In the genomic region with DNA sequence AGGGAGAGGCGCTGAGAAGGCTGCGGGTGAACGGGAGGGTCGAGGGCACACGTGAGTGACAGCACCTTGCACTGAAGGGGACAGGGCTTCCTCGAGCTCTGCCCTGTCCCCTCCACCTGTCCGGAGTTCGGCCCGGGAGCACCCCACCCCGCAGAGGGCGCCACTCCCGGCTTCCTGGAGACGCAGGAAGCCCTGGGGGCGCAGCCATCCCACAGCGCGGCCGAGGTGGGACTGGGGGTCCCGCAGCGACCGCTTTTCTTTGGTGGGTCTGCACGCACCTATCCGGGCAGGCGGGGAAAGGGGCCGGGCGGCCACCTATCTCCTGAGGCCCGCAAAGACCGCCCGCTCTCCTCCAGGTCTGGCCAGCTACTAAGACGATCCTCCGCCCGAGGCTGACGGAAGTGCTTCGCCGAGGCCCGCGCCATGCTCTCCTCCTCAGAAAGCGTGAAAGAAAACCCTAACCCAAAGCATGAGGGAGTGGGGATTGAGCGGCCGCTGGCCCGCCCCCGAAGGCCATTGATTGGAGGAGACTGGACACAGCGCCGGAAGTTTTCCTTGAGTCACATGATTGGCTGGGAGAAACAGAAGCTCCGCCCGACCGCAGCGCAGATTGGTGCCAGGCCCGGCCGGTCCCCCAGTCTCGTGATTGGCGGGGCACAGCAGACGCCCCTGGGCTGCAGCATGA, we compare ENCODE assay signal across 8 cellular contexts. TPM values are rescaled to one million over a fixed set of nuclear protein-coding genes. Genes with fewer than 3 reads are reported as not detected.
DNase-seq lines count a peak whose midpoint lies in the region; ATAC-seq and TF ChIP-seq lines count a peak whose summit lies in the region.

No MANE protein-coding gene starts in this region.

- no peaks in the 10 kb centered on the region for H3K27me3 ChIP-seq in esophagus muscularis mucosa
- H3K27me3 ChIP-seq in muscle layer of duodenum (ENCODE audit: low read depth, low read length): no peaks in the 10 kb centered on the region

- no peaks in the 10 kb centered on the region for H3K27me3 Mint-ChIP-seq in activated T-cell treated with anti-CD3 and anti-CD28 coated beads, Interleukin-2, amount 50 U/mL, for 4 hours (ENCODE audit: low read depth)

- DNase-seq in DMS153 (lab: John Stamatoyannopoulos, UW) (peak; percentile 96), OCI-M2 (lab: John Stamatoyannopoulos, UW; ENCODE audit: unreplicated experiment) (peak; percentile 22), esophagus muscularis mucosa (ENCODE audit: extremely low spot score) (peak; percentile 99)
- peak; percentile 92 for DNase-seq in activated T-cell treated with anti-CD3 and anti-CD28 coated beads, Interleukin-2, amount 50 U/mL, for 4 hours
- DNase-seq in stimulated activated CD8-positive, alpha-beta memory T cell treated with anti-CD3 and anti-CD28 coated beads, Interleukin-7, amount 100 ng/mL, for 4 hours (ENCODE audit: low read depth in 2 of 2): peak; percentile 91 to 94

- TF ChIP-seq EP300 in Ishikawa (IDR thresholded peaks at IDR 0.05; ENCODE audit: borderline replicate concordance): no peak
- no peak for TF ChIP-seq EP300 in esophagus muscularis mucosa (IDR thresholded peaks at IDR 0.05)

- H3K9me3 Mint-ChIP-seq in activated T-cell treated with anti-CD3 and anti-CD28 coated beads, Interleukin-2, amount 50 U/mL, for 4 hours: no peaks in the 10 kb centered on the region

- peak; percentile 83 for ATAC-seq in GM21528 (IDR thresholded peaks at IDR 0.05; ENCODE audit: low FRiP score, unreplicated experiment)
- peak; percentile 89 to 91 for ATAC-seq in activated T-cell treated with anti-CD3 and anti-CD28 coated beads, Interleukin-2, amount 50 U/mL, for 4 hours

- H3K9me3 ChIP-seq in esophagus muscularis mucosa (no peaks in the 10 kb centered on the region), muscle layer of duodenum (ENCODE audit: control insufficient read depth in 1 of 2, low read length in 2 of 2) (no peaks in the 10 kb centered on the region)

- H3K4me1 ChIP-seq in esophagus muscularis mucosa: peaks cover 16 to 31% (median 24%) of the 10 kb centered on the region in 4 donors
- H3K4me1 ChIP-seq in muscle layer of duodenum (ENCODE audit: control insufficient read depth in 1 of 2, insufficient read depth in 2 of 2, low read length in 2 of 2): peaks cover 0 to 9% of the 10 kb centered on the region in 2 donors

- peak overlapping the region; percentile 96 for H3K4me3 Mint-ChIP-seq in activated T-cell treated with anti-CD3 and anti-CD28 coated beads, Interleukin-2, amount 50 U/mL, for 4 hours

- H3K36me3 ChIP-seq in esophagus muscularis mucosa (peaks cover 0 to 35% (median 25%) of the 10 kb centered on the region in 4 donors), muscle layer of duodenum (ENCODE audit: control insufficient read depth in 1 of 2, insufficient read depth in 2 of 2, low read length in 2 of 2) (peaks cover 0 to 7% of the 10 kb centered on the region in 2 donors)

- intact Hi-C loops in esophagus muscularis mucosa (cut with DNase I): loop anchor here (2.0 to 5.0 kb wide), 2 partner anchors 58 to 71 kb away; partner anchors contain the start of genes FCSK and ST3GAL2

- no peak for TF ChIP-seq POLR2A in esophagus muscularis mucosa (IDR thresholded peaks at IDR 0.05; ENCODE audit: low read depth)

- peak overlapping the region; percentile 76 to 88 (median 82) for H3K27ac ChIP-seq in esophagus muscularis mucosa (replicated peaks in 1 of 4)
- peak overlapping the region; percentile 45 for H3K27ac ChIP-seq in muscle layer of duodenum (ENCODE audit: low read length)

- TF ChIP-seq CTCF in esophagus muscularis mucosa (IDR thresholded peaks at IDR 0.05): peak in 2 of 3 experiments; percentile 3 to 15

- WGBS in esophagus muscularis mucosa: 7% methylated on average over 9 of the region's 52 CpGs

- no peak for TF ChIP-seq RAD21 in Ishikawa (IDR thresholded peaks at IDR 0.05; ENCODE audit: low read depth)

- H3K36me3 Mint-ChIP-seq in activated T-cell treated with anti-CD3 and anti-CD28 coated beads, Interleukin-2, amount 50 U/mL, for 4 hours (ENCODE audit: insufficient read depth): peaks cover 9% of the 10 kb centered on the region

- peaks cover 17% of the 10 kb centered on the region for H3K4me1 Mint-ChIP-seq in activated T-cell treated with anti-CD3 and anti-CD28 coated beads, Interleukin-2, amount 50 U/mL, for 4 hours (ENCODE audit: low read depth)

- peak overlapping the region; percentile 64 to 80 (median 68) for H3K4me3 ChIP-seq in esophagus muscularis mucosa
- peak overlapping the region; percentile 81 to 87 for H3K4me3 ChIP-seq in muscle layer of duodenum (ENCODE audit: low read depth in 1 of 2, low read length in 2 of 2)

TF ChIP-seq in Ishikawa, 13 proteins besides CTCF, POLR2A, EP300 and RAD21:
- TF ChIP-seq FOXM1 (IDR thresholded peaks at IDR 0.05; ENCODE audit: borderline replicate concordance, low read depth): no peak
- peak; percentile 77 for TF ChIP-seq USF1 (IDR thresholded peaks at IDR 0.05)
- no peak for TF ChIP-seq TEAD4 (IDR thresholded peaks at IDR 0.05)
- TF ChIP-seq, protein P1, sequence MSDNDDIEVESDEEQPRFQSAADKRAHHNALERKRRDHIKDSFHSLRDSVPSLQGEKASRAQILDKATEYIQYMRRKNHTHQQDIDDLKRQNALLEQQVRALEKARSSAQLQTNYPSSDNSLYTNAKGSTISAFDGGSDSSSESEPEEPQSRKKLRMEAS (IDR thresholded peaks at IDR 0.05): peak; percentile 96
- TF ChIP-seq, protein P2, sequence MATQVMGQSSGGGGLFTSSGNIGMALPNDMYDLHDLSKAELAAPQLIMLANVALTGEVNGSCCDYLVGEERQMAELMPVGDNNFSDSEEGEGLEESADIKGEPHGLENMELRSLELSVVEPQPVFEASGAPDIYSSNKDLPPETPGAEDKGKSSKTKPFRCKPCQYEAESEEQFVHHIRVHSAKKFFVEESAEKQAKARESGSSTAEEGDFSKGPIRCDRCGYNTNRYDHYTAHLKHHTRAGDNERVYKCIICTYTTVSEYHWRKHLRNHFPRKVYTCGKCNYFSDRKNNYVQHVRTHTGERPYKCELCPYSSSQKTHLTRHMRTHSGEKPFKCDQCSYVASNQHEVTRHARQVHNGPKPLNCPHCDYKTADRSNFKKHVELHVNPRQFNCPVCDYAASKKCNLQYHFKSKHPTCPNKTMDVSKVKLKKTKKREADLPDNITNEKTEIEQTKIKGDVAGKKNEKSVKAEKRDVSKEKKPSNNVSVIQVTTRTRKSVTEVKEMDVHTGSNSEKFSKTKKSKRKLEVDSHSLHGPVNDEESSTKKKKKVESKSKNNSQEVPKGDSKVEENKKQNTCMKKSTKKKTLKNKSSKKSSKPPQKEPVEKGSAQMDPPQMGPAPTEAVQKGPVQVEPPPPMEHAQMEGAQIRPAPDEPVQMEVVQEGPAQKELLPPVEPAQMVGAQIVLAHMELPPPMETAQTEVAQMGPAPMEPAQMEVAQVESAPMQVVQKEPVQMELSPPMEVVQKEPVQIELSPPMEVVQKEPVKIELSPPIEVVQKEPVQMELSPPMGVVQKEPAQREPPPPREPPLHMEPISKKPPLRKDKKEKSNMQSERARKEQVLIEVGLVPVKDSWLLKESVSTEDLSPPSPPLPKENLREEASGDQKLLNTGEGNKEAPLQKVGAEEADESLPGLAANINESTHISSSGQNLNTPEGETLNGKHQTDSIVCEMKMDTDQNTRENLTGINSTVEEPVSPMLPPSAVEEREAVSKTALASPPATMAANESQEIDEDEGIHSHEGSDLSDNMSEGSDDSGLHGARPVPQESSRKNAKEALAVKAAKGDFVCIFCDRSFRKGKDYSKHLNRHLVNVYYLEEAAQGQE (IDR thresholded peaks at IDR 0.05; ENCODE audit: low read depth): no peak; the same call in 1 of the 2 replicates
- no peak for TF ChIP-seq CEBPB (IDR thresholded peaks at IDR 0.05)
- no peak for TF ChIP-seq CREB1 (IDR thresholded peaks at IDR 0.05; ENCODE audit: low read depth)
- TF ChIP-seq NFIC (IDR thresholded peaks at IDR 0.05): no peak
- TF ChIP-seq YY1 (IDR thresholded peaks at IDR 0.05; ENCODE audit: low read depth): peak; percentile 78; the same call in 1 of the 2 replicates
- peak; percentile 80; the same call in 1 of the 2 replicates for TF ChIP-seq ZBTB7A (IDR thresholded peaks at IDR 0.05; ENCODE audit: low read depth)
- no peak for TF ChIP-seq EGR1 (IDR thresholded peaks at IDR 0.05)
- peak; percentile 94 for TF ChIP-seq TAF1 (IDR thresholded peaks at IDR 0.05; ENCODE audit: low read depth)
- no peak for TF ChIP-seq TCF12 (IDR thresholded peaks at IDR 0.05; ENCODE audit: low read depth)

RNA-seq across cellular contexts. Expression of gene DDX19A, which starts 34.4 kb away (rescaled TPM):
- 10 to 100 TPM; 77.5 to 86.6 (median 78.7) TPM for total RNA-seq in activated T-cell treated with anti-CD3 and anti-CD28 coated beads, Interleukin-2, amount 50 U/mL, for 4 hours
- 10 to 100 TPM; 44.0 to 54.0 (median 52.8) TPM for total RNA-seq in esophagus muscularis mucosa

RNA-seq across cellular contexts. Expression of gene ST3GAL2, which starts 57.8 kb away (rescaled TPM):
- 10 to 100 TPM; 15.0 to 18.1 (median 15.6) TPM for total RNA-seq in activated T-cell treated with anti-CD3 and anti-CD28 coated beads, Interleukin-2, amount 50 U/mL, for 4 hours
- 10 to 100 TPM; 18.6 to 34.9 (median 27.2) TPM for total RNA-seq in esophagus muscularis mucosa

Comparison
In these comparisons a context has a peak if more than half of its experiments do, and no peak if none do; other contexts are left out.
1. Peak in every context shown above with its lines: DNase-seq, ATAC-seq, H3K4me3 ChIP-seq and H3K27ac ChIP-seq.
2. DNase-seq: peak in every context shown above with its lines; median percentile 99 in esophagus muscularis mucosa; 96 in DMS153; 92 in stimulated activated CD8-positive, alpha-beta memory T cell treated with anti-CD3 and anti-CD28 coated beads, Interleukin-7, amount 100 ng/mL, for 4 hours; 92 in activated T-cell treated with anti-CD3 and anti-CD28 coated beads, Interleukin-2, amount 50 U/mL, for 4 hours; 22 in OCI-M2.